In genomic region chr2:30060562-30060961, GRCh38 we compare ENCODE assay signal across 28 cellular contexts.
"Had no signal": no experiment of that assay in that cellular context is flagged by ENCODE, and none has a peak within 500 bp of the region (broad histone marks: within the 10 kb centered on the region; RNA-seq: fewer than 3 reads in every experiment).

No MANE protein-coding gene starts in this region.

- H3K27ac ChIP-seq: brain microvascular endothelial cell, esophagus muscularis mucosa, foreskin keratinocyte, gastrocnemius medialis, WERI-Rb-1 had no signal

- H3K4me1 ChIP-seq: esophagus muscularis mucosa, foreskin keratinocyte, gastrocnemius medialis had no signal

- DNase-seq: activated B cell treated with CpG ODN at 0.5 μM for 24 hours; activated CD4-positive, alpha-beta T cell treated with anti-CD3 and anti-CD28 coated beads for 48 hours; activated CD4-positive, alpha-beta T cell treated with anti-CD3 and anti-CD28 coated beads, Interleukin-2, amount 50 U/mL, for 1 hour; activated CD4-positive, alpha-beta T cell treated with anti-CD3 and anti-CD28 coated beads, Interleukin-2, amount 50 U/mL, for 48 hours; activated CD8-positive, alpha-beta memory T cell treated with anti-CD3 and anti-CD28 coated beads for 24 hours; activated CD8-positive, alpha-beta T cell treated with anti-CD3 and anti-CD28 coated beads for 36 hours; activated effector memory CD4-positive, alpha-beta T cell treated with Interleukin-2 at 50 U/mL for 16 hours; activated gamma-delta T cell treated with Interleukin-2 at 50 U/mL for 16 hours; activated naive CD4-positive, alpha-beta T cell treated with anti-CD3 and anti-CD28 coated beads, Interleukin-2, amount 50 U/mL, for 16 hours; activated naive CD4-positive, alpha-beta T cell treated with Interleukin-2 at 50 U/mL for 16 hours; activated T-cell treated with anti-CD3 and anti-CD28 coated beads, Interleukin-2, amount 50 U/mL, for 4 hours; amniotic stem cell; anterior cingulate cortex; brain microvascular endothelial cell; cortex of kidney; dermis blood vessel endothelial cell; effector CD4-positive, alpha-beta T cell; effector memory CD8-positive, alpha-beta T cell; erythroblast; foreskin keratinocyte; gastrocnemius medialis; T-helper 1 cell; T-helper 17 cell; T1000; WERI-Rb-1 had no signal

- ATAC-seq: activated CD4-positive, CD25-positive, alpha-beta regulatory T cell treated with anti-CD3 and anti-CD28 coated beads, Interleukin-2, amount 50 U/mL, for 24 hours; activated CD8-positive, alpha-beta T cell treated with anti-CD3 and anti-CD28 coated beads for 36 hours; activated T-cell treated with anti-CD3 and anti-CD28 coated beads, Interleukin-2, amount 50 U/mL, for 4 hours; activated T-helper 17 cell treated with anti-CD3 and anti-CD28 coated beads, Interleukin-2, amount 50 U/mL, for 72 hours; effector memory CD8-positive, alpha-beta T cell; foreskin keratinocyte; gastrocnemius medialis; T-helper 17 cell had no signal

- H3K27me3 ChIP-seq: brain microvascular endothelial cell, gastrocnemius medialis had no signal

- H3K36me3 ChIP-seq: brain microvascular endothelial cell, esophagus muscularis mucosa, gastrocnemius medialis, WERI-Rb-1 had no signal

- H3K4me3 ChIP-seq: esophagus muscularis mucosa, gastrocnemius medialis had no signal

- H3K9me3 ChIP-seq: gastrocnemius medialis had no signal
